ENCODE assay signal across 24 cellular contexts in the genomic region with DNA sequence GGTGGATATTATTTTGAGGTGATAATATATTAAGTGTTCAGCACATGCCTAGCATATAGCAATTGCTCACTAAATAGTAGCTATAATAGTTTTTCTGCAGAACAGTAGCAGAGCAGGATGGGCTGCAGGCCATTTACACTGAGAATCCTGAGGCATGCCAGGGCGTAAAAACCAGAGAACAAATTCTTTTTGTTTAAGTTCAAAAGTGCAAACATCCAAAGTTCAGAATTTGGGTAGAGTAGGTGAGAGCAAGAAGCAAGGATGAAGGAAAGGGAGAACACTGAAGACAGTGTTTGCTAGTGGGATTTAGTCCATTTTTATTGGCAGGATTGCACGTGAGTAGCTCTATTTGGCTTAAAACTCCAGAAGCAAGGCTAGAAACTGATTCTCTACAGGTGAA.
"Had no signal": no experiment of that assay in that cellular context is flagged by ENCODE, and none has a peak within 500 bp of the region (broad histone marks: within the 10 kb centered on the region; RNA-seq: fewer than 3 reads in every experiment).

No MANE protein-coding gene starts in this region.

- H3K9me3 ChIP-seq: SJSA1 had no signal

- H3K4me3 ChIP-seq: SJSA1, SK-N-MC had no signal

- H3K27ac ChIP-seq: HL-60, SJSA1, SK-N-MC had no signal

- H3K4me1 ChIP-seq: SJSA1 had no signal

- DNase-seq: KBM-7, MV-4-11, NCI-H1048, NCI-H1105, NCI-H1417, NCI-H146, NCI-H1694 treated with DMSO at 0.1 percent for 48 hours, NCI-H1930, NCI-H2081, NCI-H2171, NCI-H226, NCI-H446, NCI-H510A, NCI-H524 treated with DMSO at 0.1 percent for 48 hours, NCI-H69, NCI-H774, Right ventricle myocardium superior, RPMI8226, SIG-M5 had no signal

- H3K36me3 ChIP-seq: SJSA1 had no signal

- H3K27me3 ChIP-seq: SJSA1 had no signal

- FAIRE-seq: HTR-8/SVneo, RCC 7860 had no signal
